In genomic region chr3:10771486-10772225, GRCh38 we compare ENCODE assay signal across 1 cellular context.
TF ChIP-seq lines count a peak whose summit lies in the region.

No MANE protein-coding gene starts in this region.

TF ChIP-seq in GM23338, 12 proteins besides CTCF, POLR2A, EP300 and RAD21 (continued from another document):
- no peak for TF ChIP-seq REST (IDR thresholded peaks at IDR 0.05; ENCODE audit: unreplicated experiment)
